ENCODE assay signal across 1 cellular context in the genomic region with DNA sequence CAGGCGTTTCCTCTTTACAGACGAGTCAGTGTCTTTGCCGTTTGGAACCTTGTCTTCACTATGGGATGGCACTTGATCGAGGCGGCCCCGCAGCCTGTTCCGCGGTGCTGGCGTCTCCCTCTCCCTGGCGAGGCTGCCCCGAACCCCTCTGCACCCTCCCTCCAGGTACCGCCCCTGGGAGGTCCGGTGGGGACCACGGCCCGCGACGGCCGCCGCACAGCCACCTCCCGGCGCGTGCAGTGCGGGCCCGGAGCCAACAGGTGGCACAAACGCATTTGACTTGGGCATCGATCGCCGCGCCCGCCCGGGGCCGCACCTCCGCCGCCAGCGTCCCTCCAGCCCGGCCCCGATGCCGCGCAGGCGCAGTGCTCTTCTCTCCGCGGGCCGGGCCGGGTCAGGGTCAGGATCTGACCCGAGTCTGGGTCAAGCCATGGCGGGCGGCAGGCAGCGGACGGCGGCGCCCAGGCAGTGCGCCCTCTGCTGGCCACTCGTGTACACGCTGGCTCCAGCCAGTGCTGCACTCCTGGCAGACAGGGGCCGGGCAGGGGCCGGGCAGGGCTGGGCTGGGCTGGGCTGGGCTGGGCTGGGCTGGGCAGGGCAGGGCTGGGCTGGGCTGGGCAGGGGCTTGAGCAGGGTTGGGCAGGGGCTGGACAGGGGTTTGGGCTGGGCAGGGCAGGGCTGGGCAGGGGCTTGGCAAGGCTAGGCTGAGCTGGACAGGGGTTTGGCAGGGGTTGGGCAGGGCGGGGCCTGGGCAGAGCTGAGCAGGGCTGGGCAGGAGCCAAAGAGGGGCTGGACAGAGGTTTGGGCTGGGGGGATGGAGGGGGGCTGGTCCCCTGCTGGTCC.
TF ChIP-seq lines count a peak whose summit lies in the region.

No MANE protein-coding gene starts in this region.

TF ChIP-seq in HepG2, 621 proteins besides CTCF, POLR2A, EP300 and RAD21 (continued from another document and continues in another):
- TF ChIP-seq, protein P1, sequence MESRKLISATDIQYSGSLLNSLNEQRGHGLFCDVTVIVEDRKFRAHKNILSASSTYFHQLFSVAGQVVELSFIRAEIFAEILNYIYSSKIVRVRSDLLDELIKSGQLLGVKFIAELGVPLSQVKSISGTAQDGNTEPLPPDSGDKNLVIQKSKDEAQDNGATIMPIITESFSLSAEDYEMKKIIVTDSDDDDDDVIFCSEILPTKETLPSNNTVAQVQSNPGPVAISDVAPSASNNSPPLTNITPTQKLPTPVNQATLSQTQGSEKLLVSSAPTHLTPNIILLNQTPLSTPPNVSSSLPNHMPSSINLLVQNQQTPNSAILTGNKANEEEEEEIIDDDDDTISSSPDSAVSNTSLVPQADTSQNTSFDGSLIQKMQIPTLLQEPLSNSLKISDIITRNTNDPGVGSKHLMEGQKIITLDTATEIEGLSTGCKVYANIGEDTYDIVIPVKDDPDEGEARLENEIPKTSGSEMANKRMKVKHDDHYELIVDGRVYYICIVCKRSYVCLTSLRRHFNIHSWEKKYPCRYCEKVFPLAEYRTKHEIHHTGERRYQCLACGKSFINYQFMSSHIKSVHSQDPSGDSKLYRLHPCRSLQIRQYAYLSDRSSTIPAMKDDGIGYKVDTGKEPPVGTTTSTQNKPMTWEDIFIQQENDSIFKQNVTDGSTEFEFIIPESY (CRISPR knock-in tag; IDR thresholded peaks at IDR 0.05) = peak; percentile 97
- TF ChIP-seq HDAC2 (CRISPR knock-in tag; IDR thresholded peaks at IDR 0.05) (no peak), KDM2A (CRISPR knock-in tag; IDR thresholded peaks at IDR 0.05; ENCODE audit: borderline replicate concordance, low read depth) (peak; percentile 70; the same call in 1 of the 2 replicates), ZNF138 (CRISPR knock-in tag; IDR thresholded peaks at IDR 0.05; ENCODE audit: low read depth) (no peak), NONO (IDR thresholded peaks at IDR 0.05) (no peak), NONO (CRISPR knock-in tag; conservative IDR thresholded peaks at IDR 0.05) (peak; percentile 66; the same call in 1 of the 2 replicates), GABPB1 (CRISPR knock-in tag; IDR thresholded peaks at IDR 0.05) (peak; percentile 72; the same call in 1 of the 2 replicates), PAX8 (CRISPR knock-in tag; IDR thresholded peaks at IDR 0.05; ENCODE audit: borderline replicate concordance) (no peak), FOXA3 (CRISPR knock-in tag; IDR thresholded peaks at IDR 0.05) (peak; percentile 23; the same call in 1 of the 2 replicates), SPEN (CRISPR knock-in tag; IDR thresholded peaks at IDR 0.05; ENCODE audit: low read depth) (peak; percentile 49), PLRG1 (conservative IDR thresholded peaks at IDR 0.05) (no peak), ZNF333 (CRISPR knock-in tag; IDR thresholded peaks at IDR 0.05; ENCODE audit: borderline replicate concordance) (no peak), SALL1 (CRISPR knock-in tag; IDR thresholded peaks at IDR 0.05) (peak; percentile 43; the same call in 1 of the 2 replicates), ZBTB38 (CRISPR knock-in tag; IDR thresholded peaks at IDR 0.05) (peak; percentile 60; the same call in 1 of the 2 replicates), HNRNPLL (IDR thresholded peaks at IDR 0.05; ENCODE audit: low read depth, low read length, poor library complexity, severe bottlenecking) (peak; percentile 58), NR2C2 (CRISPR knock-in tag; IDR thresholded peaks at IDR 0.05; ENCODE audit: borderline replicate concordance) (peak; percentile 90), HOXA3 (CRISPR knock-in tag; IDR thresholded peaks at IDR 0.05) (peak; percentile 55), RNF2 (conservative IDR thresholded peaks at IDR 0.05; ENCODE audit: low read depth) (peak; percentile 72; the same call in 1 of the 2 replicates), RXRA (CRISPR knock-in tag; IDR thresholded peaks at IDR 0.05) (peak; percentile 86), MIER3 (CRISPR knock-in tag; IDR thresholded peaks at IDR 0.05; ENCODE audit: borderline replicate concordance) (peak; percentile 22; the same call in 1 of the 2 replicates), YY1 (IDR thresholded peaks at IDR 0.05; ENCODE audit: insufficient read depth, insufficient replicate concordance, low read depth, low read length) (peak; percentile 42), SKI (IDR thresholded peaks at IDR 0.05; ENCODE audit: partially characterized antibody) (peak; percentile 79), STAG1 (CRISPR knock-in tag; IDR thresholded peaks at IDR 0.05) (peak; percentile 55), ZFAT (CRISPR knock-in tag; conservative IDR thresholded peaks at IDR 0.05) (no peak), RARA (CRISPR knock-in tag; IDR thresholded peaks at IDR 0.05) (peak; percentile 68), NR2F1 (CRISPR knock-in tag; IDR thresholded peaks at IDR 0.05) (peak; percentile 80 to 89), ZNF607 (CRISPR knock-in tag; IDR thresholded peaks at IDR 0.05; ENCODE audit: borderline replicate concordance) (peak; percentile 20; the same call in 1 of the 2 replicates), ZMYM4 (CRISPR knock-in tag; IDR thresholded peaks at IDR 0.05) (peak; percentile 84), ZNF629 (CRISPR knock-in tag; conservative IDR thresholded peaks at IDR 0.05) (no peak), THAP11 (CRISPR knock-in tag; IDR thresholded peaks at IDR 0.05) (peak; percentile 44; the same call in 1 of the 2 replicates), TP53 (CRISPR knock-in tag; conservative IDR thresholded peaks at IDR 0.05) (no peak), HNF4G (IDR thresholded peaks at IDR 0.05; ENCODE audit: borderline replicate concordance, low read depth, low read length) (no peak), HNF4G (CRISPR knock-in tag; IDR thresholded peaks at IDR 0.05; ENCODE audit: borderline replicate concordance, low read depth) (0 out of 2 replicates have a peak, but pooled peaks have one; percentile 26)
- TF ChIP-seq, protein P2, sequence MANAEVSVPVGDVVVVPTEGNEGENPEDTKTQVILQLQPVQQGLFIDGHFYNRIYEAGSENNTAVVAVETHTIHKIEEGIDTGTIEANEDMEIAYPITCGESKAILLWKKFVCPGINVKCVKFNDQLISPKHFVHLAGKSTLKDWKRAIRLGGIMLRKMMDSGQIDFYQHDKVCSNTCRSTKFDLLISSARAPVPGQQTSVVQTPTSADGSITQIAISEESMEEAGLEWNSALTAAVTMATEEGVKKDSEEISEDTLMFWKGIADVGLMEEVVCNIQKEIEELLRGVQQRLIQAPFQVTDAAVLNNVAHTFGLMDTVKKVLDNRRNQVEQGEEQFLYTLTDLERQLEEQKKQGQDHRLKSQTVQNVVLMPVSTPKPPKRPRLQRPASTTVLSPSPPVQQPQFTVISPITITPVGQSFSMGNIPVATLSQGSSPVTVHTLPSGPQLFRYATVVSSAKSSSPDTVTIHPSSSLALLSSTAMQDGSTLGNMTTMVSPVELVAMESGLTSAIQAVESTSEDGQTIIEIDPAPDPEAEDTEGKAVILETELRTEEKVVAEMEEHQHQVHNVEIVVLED (CRISPR knock-in tag; IDR thresholded peaks at IDR 0.05; ENCODE audit: borderline replicate concordance) = peak; percentile 14; the same call in 1 of the 2 replicates
- TF ChIP-seq, protein P3, sequence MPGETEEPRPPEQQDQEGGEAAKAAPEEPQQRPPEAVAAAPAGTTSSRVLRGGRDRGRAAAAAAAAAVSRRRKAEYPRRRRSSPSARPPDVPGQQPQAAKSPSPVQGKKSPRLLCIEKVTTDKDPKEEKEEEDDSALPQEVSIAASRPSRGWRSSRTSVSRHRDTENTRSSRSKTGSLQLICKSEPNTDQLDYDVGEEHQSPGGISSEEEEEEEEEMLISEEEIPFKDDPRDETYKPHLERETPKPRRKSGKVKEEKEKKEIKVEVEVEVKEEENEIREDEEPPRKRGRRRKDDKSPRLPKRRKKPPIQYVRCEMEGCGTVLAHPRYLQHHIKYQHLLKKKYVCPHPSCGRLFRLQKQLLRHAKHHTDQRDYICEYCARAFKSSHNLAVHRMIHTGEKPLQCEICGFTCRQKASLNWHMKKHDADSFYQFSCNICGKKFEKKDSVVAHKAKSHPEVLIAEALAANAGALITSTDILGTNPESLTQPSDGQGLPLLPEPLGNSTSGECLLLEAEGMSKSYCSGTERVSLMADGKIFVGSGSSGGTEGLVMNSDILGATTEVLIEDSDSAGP (CRISPR knock-in tag; IDR thresholded peaks at IDR 0.05; ENCODE audit: borderline replicate concordance) = 0 out of 2 replicates have a peak, but pooled peaks have one; percentile 32
- TF ChIP-seq, protein P4, sequence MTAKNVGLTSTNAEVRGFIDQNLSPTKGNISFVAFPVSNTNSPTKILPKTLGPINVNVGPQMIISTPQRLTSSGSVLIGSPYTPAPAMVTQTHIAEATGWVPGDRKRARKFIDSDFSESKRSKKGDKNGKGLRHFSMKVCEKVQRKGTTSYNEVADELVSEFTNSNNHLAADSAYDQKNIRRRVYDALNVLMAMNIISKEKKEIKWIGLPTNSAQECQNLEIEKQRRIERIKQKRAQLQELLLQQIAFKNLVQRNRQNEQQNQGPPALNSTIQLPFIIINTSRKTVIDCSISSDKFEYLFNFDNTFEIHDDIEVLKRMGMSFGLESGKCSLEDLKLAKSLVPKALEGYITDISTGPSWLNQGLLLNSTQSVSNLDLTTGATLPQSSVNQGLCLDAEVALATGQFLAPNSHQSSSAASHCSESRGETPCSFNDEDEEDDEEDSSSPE (CRISPR knock-in tag; IDR thresholded peaks at IDR 0.05) = peak; percentile 50
- TF ChIP-seq, protein P5, sequence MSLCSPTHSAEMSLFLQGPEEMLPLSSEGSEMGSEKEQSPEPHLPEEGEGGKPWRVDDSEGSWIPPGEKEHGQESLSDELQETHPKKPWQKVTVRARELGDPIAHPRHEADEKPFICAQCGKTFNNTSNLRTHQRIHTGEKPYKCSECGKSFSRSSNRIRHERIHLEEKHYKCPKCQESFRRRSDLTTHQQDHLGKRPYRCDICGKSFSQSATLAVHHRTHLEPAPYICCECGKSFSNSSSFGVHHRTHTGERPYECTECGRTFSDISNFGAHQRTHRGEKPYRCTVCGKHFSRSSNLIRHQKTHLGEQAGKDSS (CRISPR knock-in tag; IDR thresholded peaks at IDR 0.05; ENCODE audit: borderline replicate concordance, low read depth) = peak; percentile 30; the same call in 1 of the 2 replicates
- TF ChIP-seq, protein P6, sequence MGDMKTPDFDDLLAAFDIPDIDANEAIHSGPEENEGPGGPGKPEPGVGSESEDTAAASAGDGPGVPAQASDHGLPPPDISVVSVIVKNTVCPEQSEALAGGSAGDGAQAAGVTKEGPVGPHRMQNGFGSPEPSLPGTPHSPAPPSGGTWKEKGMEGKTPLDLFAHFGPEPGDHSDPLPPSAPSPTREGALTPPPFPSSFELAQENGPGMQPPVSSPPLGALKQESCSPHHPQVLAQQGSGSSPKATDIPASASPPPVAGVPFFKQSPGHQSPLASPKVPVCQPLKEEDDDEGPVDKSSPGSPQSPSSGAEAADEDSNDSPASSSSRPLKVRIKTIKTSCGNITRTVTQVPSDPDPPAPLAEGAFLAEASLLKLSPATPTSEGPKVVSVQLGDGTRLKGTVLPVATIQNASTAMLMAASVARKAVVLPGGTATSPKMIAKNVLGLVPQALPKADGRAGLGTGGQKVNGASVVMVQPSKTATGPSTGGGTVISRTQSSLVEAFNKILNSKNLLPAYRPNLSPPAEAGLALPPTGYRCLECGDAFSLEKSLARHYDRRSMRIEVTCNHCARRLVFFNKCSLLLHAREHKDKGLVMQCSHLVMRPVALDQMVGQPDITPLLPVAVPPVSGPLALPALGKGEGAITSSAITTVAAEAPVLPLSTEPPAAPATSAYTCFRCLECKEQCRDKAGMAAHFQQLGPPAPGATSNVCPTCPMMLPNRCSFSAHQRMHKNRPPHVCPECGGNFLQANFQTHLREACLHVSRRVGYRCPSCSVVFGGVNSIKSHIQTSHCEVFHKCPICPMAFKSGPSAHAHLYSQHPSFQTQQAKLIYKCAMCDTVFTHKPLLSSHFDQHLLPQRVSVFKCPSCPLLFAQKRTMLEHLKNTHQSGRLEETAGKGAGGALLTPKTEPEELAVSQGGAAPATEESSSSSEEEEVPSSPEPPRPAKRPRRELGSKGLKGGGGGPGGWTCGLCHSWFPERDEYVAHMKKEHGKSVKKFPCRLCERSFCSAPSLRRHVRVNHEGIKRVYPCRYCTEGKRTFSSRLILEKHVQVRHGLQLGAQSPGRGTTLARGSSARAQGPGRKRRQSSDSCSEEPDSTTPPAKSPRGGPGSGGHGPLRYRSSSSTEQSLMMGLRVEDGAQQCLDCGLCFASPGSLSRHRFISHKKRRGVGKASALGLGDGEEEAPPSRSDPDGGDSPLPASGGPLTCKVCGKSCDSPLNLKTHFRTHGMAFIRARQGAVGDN (CRISPR knock-in tag; IDR thresholded peaks at IDR 0.05) = peak; percentile 48; the same call in 1 of the 2 replicates
- TF ChIP-seq, protein P7, sequence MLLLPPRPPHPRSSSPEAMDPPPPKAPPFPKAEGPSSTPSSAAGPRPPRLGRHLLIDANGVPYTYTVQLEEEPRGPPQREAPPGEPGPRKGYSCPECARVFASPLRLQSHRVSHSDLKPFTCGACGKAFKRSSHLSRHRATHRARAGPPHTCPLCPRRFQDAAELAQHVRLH (CRISPR knock-in tag; IDR thresholded peaks at IDR 0.05; ENCODE audit: borderline replicate concordance, low read depth) = peak; percentile 22; the same call in 1 of the 2 replicates
- TF ChIP-seq, protein P8, sequence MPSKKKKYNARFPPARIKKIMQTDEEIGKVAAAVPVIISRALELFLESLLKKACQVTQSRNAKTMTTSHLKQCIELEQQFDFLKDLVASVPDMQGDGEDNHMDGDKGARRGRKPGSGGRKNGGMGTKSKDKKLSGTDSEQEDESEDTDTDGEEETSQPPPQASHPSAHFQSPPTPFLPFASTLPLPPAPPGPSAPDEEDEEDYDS (CRISPR knock-in tag; IDR thresholded peaks at IDR 0.05) = no peak
- TF ChIP-seq, protein P9, sequence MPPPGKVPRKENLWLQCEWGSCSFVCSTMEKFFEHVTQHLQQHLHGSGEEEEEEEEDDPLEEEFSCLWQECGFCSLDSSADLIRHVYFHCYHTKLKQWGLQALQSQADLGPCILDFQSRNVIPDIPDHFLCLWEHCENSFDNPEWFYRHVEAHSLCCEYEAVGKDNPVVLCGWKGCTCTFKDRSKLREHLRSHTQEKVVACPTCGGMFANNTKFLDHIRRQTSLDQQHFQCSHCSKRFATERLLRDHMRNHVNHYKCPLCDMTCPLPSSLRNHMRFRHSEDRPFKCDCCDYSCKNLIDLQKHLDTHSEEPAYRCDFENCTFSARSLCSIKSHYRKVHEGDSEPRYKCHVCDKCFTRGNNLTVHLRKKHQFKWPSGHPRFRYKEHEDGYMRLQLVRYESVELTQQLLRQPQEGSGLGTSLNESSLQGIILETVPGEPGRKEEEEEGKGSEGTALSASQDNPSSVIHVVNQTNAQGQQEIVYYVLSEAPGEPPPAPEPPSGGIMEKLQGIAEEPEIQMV (CRISPR knock-in tag; IDR thresholded peaks at IDR 0.05; ENCODE audit: low read depth) = peak; percentile 75; the same call in 1 of the 2 replicates
